Comparison of ENCODE assay signal across 9 cellular contexts in the genomic region with DNA sequence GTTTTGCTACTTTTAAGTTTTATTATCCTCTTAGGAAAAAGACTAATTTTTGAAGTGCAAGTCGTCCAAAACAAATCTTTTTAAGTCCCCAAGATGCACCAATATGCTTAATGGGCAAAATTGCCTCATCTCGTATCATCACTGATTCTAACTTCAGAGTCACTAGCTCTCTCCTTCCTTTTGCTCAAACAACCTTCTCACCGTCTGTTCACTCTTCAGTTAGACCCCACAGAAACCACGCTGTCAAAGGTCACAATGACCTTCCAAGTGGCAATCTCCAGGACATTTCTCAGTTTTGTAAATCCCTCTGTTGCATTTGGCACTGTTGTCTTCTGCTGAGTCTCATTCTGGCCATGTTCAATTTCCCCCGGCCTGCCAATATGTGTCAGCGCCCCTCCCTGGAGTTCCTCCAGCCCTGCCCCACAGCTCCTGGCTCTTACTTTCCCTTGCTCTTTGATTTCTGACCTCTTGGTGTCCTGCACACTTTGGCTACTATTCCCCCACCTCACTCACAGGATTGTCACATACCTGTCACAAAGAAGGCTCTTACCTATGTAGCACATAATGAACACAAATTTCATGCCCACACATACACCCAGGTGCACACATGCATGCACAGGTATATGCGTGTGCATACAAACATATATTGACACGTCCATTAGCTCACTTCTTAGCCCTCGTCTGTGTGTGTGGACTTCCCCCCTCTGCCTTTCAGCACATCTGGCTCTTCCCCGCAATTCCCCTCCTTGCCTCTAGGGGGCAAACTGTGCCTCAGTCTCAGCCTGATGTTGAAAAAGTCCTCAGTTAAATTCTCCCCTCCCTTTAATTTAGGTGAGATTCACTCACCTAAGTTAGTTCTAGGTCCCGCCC.
DNase-seq lines count a peak whose midpoint lies in the region; ATAC-seq and TF ChIP-seq lines count a peak whose summit lies in the region.
"Had no signal": no experiment of that assay in that cellular context is flagged by ENCODE, and none has a peak within 500 bp of the region (broad histone marks: within the 10 kb centered on the region; RNA-seq: fewer than 3 reads in every experiment).

No MANE protein-coding gene starts in this region.

- no peaks in the 10 kb centered on the region for H3K36me3 ChIP-seq in mucosa of descending colon (ENCODE audit: low read depth)
- H3K36me3 ChIP-seq: SJSA1 had no signal

- no peak overlapping the region for H3K4me3 Mint-ChIP-seq in WTC11
- no peak overlapping the region for H3K4me3 Mint-ChIP-seq in stimulated activated naive CD8-positive, alpha-beta T cell treated with anti-CD3 and anti-CD28 coated beads, Interleukin-15, amount 100 ng/mL, for 72 hours

- H3K4me1 Mint-ChIP-seq in WTC11, result no peaks in the 10 kb centered on the region; the same call in 1 of the 2 replicates
- no peaks in the 10 kb centered on the region for H3K4me1 Mint-ChIP-seq in stimulated activated naive CD8-positive, alpha-beta T cell treated with anti-CD3 and anti-CD28 coated beads, Interleukin-15, amount 100 ng/mL, for 72 hours

- H3K27ac Mint-ChIP-seq in WTC11, result no peak overlapping the region
- no peak overlapping the region for H3K27ac Mint-ChIP-seq in stimulated activated naive CD8-positive, alpha-beta T cell treated with anti-CD3 and anti-CD28 coated beads, Interleukin-15, amount 100 ng/mL, for 72 hours

- DNase-seq in D341Med (ENCODE audit: low spot score), result peak; percentile 80
- peak; percentile 62 for DNase-seq in HuH-7 (ENCODE audit: low spot score)
- peak; percentile 72 for DNase-seq in WTC11 (ENCODE audit: low spot score)
- DNase-seq in cerebellar cortex (ENCODE audit: low spot score), result peak; percentile 16
- DNase-seq in mucosa of descending colon, result peak in 2 of 3 donors; percentile 49 to 65
- peak; percentile 49 to 54 for DNase-seq in stimulated activated naive CD8-positive, alpha-beta T cell treated with anti-CD3 and anti-CD28 coated beads, Interleukin-15, amount 100 ng/mL, for 72 hours
- DNase-seq in foreskin melanocyte, result no peak

- H3K36me3 Mint-ChIP-seq in WTC11, result no peaks in the 10 kb centered on the region

- intact Hi-C loops in mucosa of descending colon (cut with DNase I, micrococcal nuclease), result loop anchor here in 1 of 2 donors (10.0 kb wide), 1 partner anchor 359 kb away; no protein-coding TSS in a partner anchor

- H3K9me3 Mint-ChIP-seq in WTC11, result no peaks in the 10 kb centered on the region
- H3K9me3 Mint-ChIP-seq in stimulated activated naive CD8-positive, alpha-beta T cell treated with anti-CD3 and anti-CD28 coated beads, Interleukin-15, amount 100 ng/mL, for 72 hours, result no peaks in the 10 kb centered on the region

- no peaks in the 10 kb centered on the region for H3K9me3 ChIP-seq in mucosa of descending colon
- H3K9me3 ChIP-seq: SJSA1 had no signal

- ATAC-seq in GM21390 (IDR thresholded peaks at IDR 0.05; ENCODE audit: unreplicated experiment) (peak; percentile 83), WTC11 (peak; percentile 88), mucosa of descending colon (peak; percentile 70)
- ATAC-seq in stimulated activated naive CD8-positive, alpha-beta T cell treated with anti-CD3 and anti-CD28 coated beads, Interleukin-15, amount 100 ng/mL, for 72 hours, result peak; percentile 75

- POLR2A ChIA-PET in WTC11 (lab: Charles Lee), result no interaction called here

- CTCF ChIA-PET in WTC11 (lab: Charles Lee), result interaction anchor here (0.5 to 2.7 kb wide), 25 partner anchors 8 to 738 kb away, joined by 3 to 11 read pairs (median 4); no protein-coding TSS in a partner anchor

- H3K4me3 ChIP-seq in mucosa of descending colon, result no peak overlapping the region
- H3K4me3 ChIP-seq: SJSA1 had no signal

- TF ChIP-seq CTCF in WTC11 (IDR thresholded peaks at IDR 0.05) (no peak; the same call in none of the 2 replicates), mucosa of descending colon (IDR thresholded peaks at IDR 0.05) (peak; percentile 65)

- no peaks in the 10 kb centered on the region for H3K27me3 Mint-ChIP-seq in WTC11 (ENCODE audit: low read depth)
- no peaks in the 10 kb centered on the region for H3K27me3 Mint-ChIP-seq in stimulated activated naive CD8-positive, alpha-beta T cell treated with anti-CD3 and anti-CD28 coated beads, Interleukin-15, amount 100 ng/mL, for 72 hours

- H3K4me1 ChIP-seq in mucosa of descending colon (ENCODE audit: low read depth), result no peaks in the 10 kb centered on the region
- H3K4me1 ChIP-seq: SJSA1 had no signal

TF ChIP-seq in WTC11, 78 proteins besides CTCF, POLR2A, EP300 and RAD21:
- TF ChIP-seq SMAD3 (CRISPR knock-in tag; IDR thresholded peaks at IDR 0.05; ENCODE audit: borderline replicate concordance) (no peak), GRHL2 (CRISPR knock-in tag; IDR thresholded peaks at IDR 0.05; ENCODE audit: insufficient replicate concordance, severe bottlenecking) (no peak), ZNF263 (CRISPR knock-in tag; IDR thresholded peaks at IDR 0.05; ENCODE audit: low read depth) (no peak), HMGA2 (CRISPR knock-in tag; IDR thresholded peaks at IDR 0.05) (no peak)
